ENCODE assay signal across 24 cellular contexts in genomic region chr6:135888818-135889217, GRCh38.
"Had no signal": no experiment of that assay in that cellular context is flagged by ENCODE, and none has a peak within 500 bp of the region (broad histone marks: within the 10 kb centered on the region; RNA-seq: fewer than 3 reads in every experiment).

No MANE protein-coding gene starts in this region.

- ATAC-seq: effector memory CD8-positive, alpha-beta T cell; esophagus mucosa; gastrocnemius medialis; heart right ventricle; left cardiac atrium; left lung; left ventricle myocardium superior; lower lobe of right lung; mucosa of descending colon had no signal

- H3K9me3 ChIP-seq: colonic mucosa, esophagus squamous epithelium, gastrocnemius medialis, heart right ventricle, left lung, lower lobe of right lung, mucosa of descending colon had no signal

- H3K36me3 ChIP-seq: colonic mucosa, esophagus squamous epithelium, gastrocnemius medialis, heart right ventricle, left lung, lower lobe of right lung had no signal

- H3K27me3 ChIP-seq: colonic mucosa, esophagus squamous epithelium, gastrocnemius medialis, heart right ventricle, left lung had no signal

- H3K27ac ChIP-seq: colonic mucosa, epithelial cell of prostate, esophagus squamous epithelium, gastrocnemius medialis, heart right ventricle, left lung, lower lobe of right lung had no signal

- H3K4me3 ChIP-seq: colonic mucosa, esophagus squamous epithelium, gastrocnemius medialis, heart right ventricle, left lung, lower lobe of right lung, mucosa of descending colon had no signal

- DNase-seq: colonic mucosa; cortex of kidney; effector CD8-positive, alpha-beta T cell; effector memory CD8-positive, alpha-beta T cell; endodermal cell; erythroblast; esophagus squamous epithelium; foreskin fibroblast; foreskin melanocyte; gastrocnemius medialis; glutamatergic neuron; head of caudate nucleus; heart right ventricle; hippocampal formation; left cardiac atrium; left lung; left ventricle myocardium superior; lower lobe of right lung; mesenchymal stem cell; mucosa of descending colon; naive B cell had no signal

- FAIRE-seq: keratinocyte had no signal

- H3K4me1 ChIP-seq: colonic mucosa, esophagus squamous epithelium, gastrocnemius medialis, heart right ventricle, left lung, lower lobe of right lung had no signal
